Comparison of ENCODE assay signal across 17 cellular contexts in genomic region chr16:50469121-50469743, GRCh38.
DNase-seq lines count a peak whose midpoint lies in the region; ATAC-seq, FAIRE-seq and TF ChIP-seq lines count a peak whose summit lies in the region.
"Had no signal": no experiment of that assay in that cellular context is flagged by ENCODE, and none has a peak within 500 bp of the region (broad histone marks: within the 10 kb centered on the region; RNA-seq: fewer than 3 reads in every experiment).

No MANE protein-coding gene starts in this region.

- H3K27me3 ChIP-seq in osteoblast (ENCODE audit: insufficient read depth, low read length) = peaks cover 21% of the 10 kb centered on the region
- H3K27me3 ChIP-seq: body of pancreas had no signal

- no peak for TF ChIP-seq POLR2A in GM12892 (IDR thresholded peaks at IDR 0.05; ENCODE audit: low read depth, low read length)

- no peaks in the 10 kb centered on the region for H3K36me3 ChIP-seq in osteoblast (ENCODE audit: insufficient read depth, low read length)
- H3K36me3 ChIP-seq: thoracic aorta had no signal

- no peak for ATAC-seq in natural killer cell
- ATAC-seq in natural killer cell treated with Interleukin-12 subunit alpha and Interleukin-12 subunit beta and Interleukin-15 and Interleukin-18, amount 100 ng/mL, for 72 hours = no peak

- H3K4me1 ChIP-seq in osteoblast (ENCODE audit: insufficient read depth, low read length) = no peaks in the 10 kb centered on the region

- no peaks in the 10 kb centered on the region for H3K36me3 Mint-ChIP-seq in natural killer cell
- no peaks in the 10 kb centered on the region for H3K36me3 Mint-ChIP-seq in natural killer cell treated with Interleukin-12 subunit alpha and Interleukin-12 subunit beta and Interleukin-15 and Interleukin-18, amount 100 ng/mL, for 72 hours
- no peaks in the 10 kb centered on the region for H3K36me3 Mint-ChIP-seq in chondrocyte (ENCODE audit: low read depth)
- H3K36me3 Mint-ChIP-seq: CD4-positive, alpha-beta memory T cell had no signal

- H3K27ac Mint-ChIP-seq in natural killer cell (no peak overlapping the region), chondrocyte (ENCODE audit: unreplicated experiment) (no peak overlapping the region)
- H3K27ac Mint-ChIP-seq in natural killer cell treated with Interleukin-12 subunit alpha and Interleukin-12 subunit beta and Interleukin-15 and Interleukin-18, amount 100 ng/mL, for 72 hours = no peak overlapping the region
- H3K27ac Mint-ChIP-seq: activated CD8-positive, alpha-beta T cell treated with anti-CD3 and anti-CD28 coated beads for 36 hours; CD4-positive, alpha-beta memory T cell had no signal

- no peaks in the 10 kb centered on the region for H4K20me1 ChIP-seq in osteoblast (ENCODE audit: insufficient read depth, low read length)

- H3K4me1 Mint-ChIP-seq in natural killer cell (no peaks in the 10 kb centered on the region), chondrocyte (ENCODE audit: low read depth) (peaks cover 12% of the 10 kb centered on the region)
- peaks cover 0 to 10% of the 10 kb centered on the region in 2 donors for H3K4me1 Mint-ChIP-seq in natural killer cell treated with Interleukin-12 subunit alpha and Interleukin-12 subunit beta and Interleukin-15 and Interleukin-18, amount 100 ng/mL, for 72 hours (ENCODE audit: low read depth in 2 of 2)

- H3K27me3 Mint-ChIP-seq in natural killer cell (ENCODE audit: low read depth in 2 of 2) (peaks cover 39 to 43% of the 10 kb centered on the region in 2 donors), chondrocyte (ENCODE audit: low read depth) (peaks cover 47% of the 10 kb centered on the region)
- H3K27me3 Mint-ChIP-seq in natural killer cell treated with Interleukin-12 subunit alpha and Interleukin-12 subunit beta and Interleukin-15 and Interleukin-18, amount 100 ng/mL, for 72 hours = peaks cover 26 to 29% of the 10 kb centered on the region in 2 donors

- no peak overlapping the region for H3K4me2 ChIP-seq in osteoblast (ENCODE audit: insufficient read depth, low read length)

- H3K27ac ChIP-seq in osteoblast (ENCODE audit: low read depth, low read length) = no peak overlapping the region
- H3K27ac ChIP-seq: body of pancreas, thoracic aorta had no signal

- no peak overlapping the region for H2AFZ ChIP-seq in osteoblast (ENCODE audit: low read length)

- DNase-seq in natural killer cell (no peak), chondrocyte (ENCODE audit: low spot score) (peak; percentile 19), osteoblast (ENCODE audit: insufficient read length, low spot score, missing footprints) (peak; percentile 80), GM12892 (ENCODE audit: insufficient read length) (no peak), T-helper 1 cell (no peak), NCI-H1417 treated with DMSO at 0.1 percent for 48 hours (lab: John Stamatoyannopoulos, UW) (no peak)
- no peak for DNase-seq in natural killer cell treated with Interleukin-12 subunit alpha and Interleukin-12 subunit beta and Interleukin-15 and Interleukin-18, amount 100 ng/mL, for 72 hours (ENCODE audit: low spot score)
- DNase-seq: CD4-positive, alpha-beta memory T cell; DND-41; left colon; NCI-H1930; stimulated activated CD4-positive, alpha-beta T cell treated with anti-CD3 and anti-CD28 coated beads, Interleukin-15, amount 100 ng/mL, for 24 hours had no signal

- H3K4me3 Mint-ChIP-seq in natural killer cell (peak overlapping the region; percentile 69), chondrocyte (ENCODE audit: unreplicated experiment) (peak overlapping the region; percentile 40)
- H3K4me3 Mint-ChIP-seq in natural killer cell treated with Interleukin-12 subunit alpha and Interleukin-12 subunit beta and Interleukin-15 and Interleukin-18, amount 100 ng/mL, for 72 hours = no peak overlapping the region

- no peak overlapping the region for H3K4me3 ChIP-seq in osteoblast (ENCODE audit: insufficient read depth, low read length)
- H3K4me3 ChIP-seq: body of pancreas had no signal

- no peak for FAIRE-seq in GM12892 (lab: Jason Lieb, UNC)
- FAIRE-seq: endothelial cell of umbilical vein, H54 had no signal

- TF ChIP-seq CTCF in natural killer cell (IDR thresholded peaks at IDR 0.05) (no peak), chondrocyte (IDR thresholded peaks at IDR 0.05) (no peak), osteoblast (IDR thresholded peaks at IDR 0.05; ENCODE audit: extremely low read depth, low read depth, low read length) (no peak)

- H3K9me3 ChIP-seq in osteoblast (ENCODE audit: low read depth, low read length) = no peaks in the 10 kb centered on the region
- H3K9me3 ChIP-seq: body of pancreas, thoracic aorta had no signal

- intact Hi-C loops in natural killer cell (cut with micrococcal nuclease) = no loop called here

- H3K79me2 ChIP-seq in osteoblast (ENCODE audit: insufficient read depth, low read length) = no peaks in the 10 kb centered on the region

- no peaks in the 10 kb centered on the region for H3K9me3 Mint-ChIP-seq in natural killer cell
- no peaks in the 10 kb centered on the region for H3K9me3 Mint-ChIP-seq in natural killer cell treated with Interleukin-12 subunit alpha and Interleukin-12 subunit beta and Interleukin-15 and Interleukin-18, amount 100 ng/mL, for 72 hours
- peaks cover 12% of the 10 kb centered on the region for H3K9me3 Mint-ChIP-seq in chondrocyte (ENCODE audit: low read depth)
- H3K9me3 Mint-ChIP-seq: activated CD8-positive, alpha-beta T cell treated with anti-CD3 and anti-CD28 coated beads for 36 hours; CD4-positive, alpha-beta memory T cell had no signal

Comparison
In these comparisons a context has a peak if more than half of its experiments do, and no peak if none do; other contexts are left out.
1. DNase-seq: peak in chondrocyte (single experiment) and osteoblast (single experiment); none in natural killer cell (single experiment), natural killer cell treated with Interleukin-12 subunit alpha and Interleukin-12 subunit beta and Interleukin-15 and Interleukin-18, amount 100 ng/mL, for 72 hours (single experiment), GM12892 (single experiment), T-helper 1 cell (0 of 5) and NCI-H1417 treated with DMSO at 0.1 percent for 48 hours (single experiment).